16 cellular contexts compared by ENCODE assay signal in genomic region chr9:123318961-123319421, GRCh38. TPM values are rescaled to one million over a fixed set of nuclear protein-coding genes. Genes with fewer than 3 reads are reported as not detected.
DNase-seq lines count a peak whose midpoint lies in the region; ATAC-seq lines count a peak whose summit lies in the region.
"Had no signal": no experiment of that assay in that cellular context is flagged by ENCODE, and none has a peak within 500 bp of the region (broad histone marks: within the 10 kb centered on the region; RNA-seq: fewer than 3 reads in every experiment).

No MANE protein-coding gene starts in this region.

- DNase-seq in G401 (ENCODE audit: low spot score), result peak; percentile 68
- DNase-seq in SK-N-MC (ENCODE audit: low read depth, low spot score), result no peak
- DNase-seq in head of caudate nucleus, result peak in 26 of 42 donors; percentile 13 to 66 (median 36)
- DNase-seq in stimulated activated effector memory CD8-positive, alpha-beta T cell treated with anti-CD3 and anti-CD28 coated beads, Interleukin-12 subunit alpha, Interleukin-12 subunit beta, amount 100 ng/mL, for 72 hours (ENCODE audit: low spot score in 2 of 2), result no peak
- no peak for DNase-seq in HAP-1 (ENCODE audit: low spot score in 2 of 2)
- no peak for DNase-seq in stimulated activated naive CD8-positive, alpha-beta T cell treated with anti-CD3 and anti-CD28 coated beads, Interleukin-15, amount 100 ng/mL, for 72 hours
- no peak for DNase-seq in activated T-cell treated with anti-CD3 and anti-CD28 coated beads, Interleukin-2, amount 50 U/mL, for 72 hours
- DNase-seq: activated gamma-delta T cell; Calu3; MM.1S; PC-3; stimulated activated CD4-positive, alpha-beta T cell treated with anti-CD3 and anti-CD28 coated beads, Interleukin-4, amount 100 ng/mL, for 1 hour; stimulated activated naive CD8-positive, alpha-beta T cell treated with anti-CD3 and anti-CD28 coated beads, Interleukin-15, Interleukin-2, amounts not matched to agents 100 U/mL and 50 U/mL, for 24 hours had no signal

- H3K9me3 Mint-ChIP-seq in stimulated activated effector memory CD8-positive, alpha-beta T cell treated with anti-CD3 and anti-CD28 coated beads, Interleukin-12 subunit alpha, Interleukin-12 subunit beta, amount 100 ng/mL, for 72 hours, result no peaks in the 10 kb centered on the region
- no peaks in the 10 kb centered on the region for H3K9me3 Mint-ChIP-seq in stimulated activated naive CD8-positive, alpha-beta T cell treated with anti-CD3 and anti-CD28 coated beads, Interleukin-15, amount 100 ng/mL, for 72 hours
- no peaks in the 10 kb centered on the region for H3K9me3 Mint-ChIP-seq in activated T-cell treated with anti-CD3 and anti-CD28 coated beads, Interleukin-2, amount 50 U/mL, for 72 hours
- H3K9me3 Mint-ChIP-seq: T-helper 1 cell treated with Interleukin-12 subunit alpha and Interleukin-12 subunit beta and Interleukin-4 antibody, amounts not matched to agents 30 μg/mL and 1 μg/mL, for 36 hours had no signal

- intact Hi-C loops in head of caudate nucleus (cut with DNase I), result no loop called here

- H3K9ac ChIP-seq in SK-N-MC (ENCODE audit: insufficient read length), result peak overlapping the region; percentile 32

- peaks cover 6% of the 10 kb centered on the region for H3K27me3 Mint-ChIP-seq in stimulated activated naive CD8-positive, alpha-beta T cell treated with anti-CD3 and anti-CD28 coated beads, Interleukin-15, amount 100 ng/mL, for 72 hours
- H3K27me3 Mint-ChIP-seq in activated T-cell treated with anti-CD3 and anti-CD28 coated beads, Interleukin-2, amount 50 U/mL, for 72 hours (ENCODE audit: low read depth), result no peaks in the 10 kb centered on the region

- H3K9me3 ChIP-seq in SK-N-MC (ENCODE audit: low read depth, low read length) (no peaks in the 10 kb centered on the region), HAP-1 (no peaks in the 10 kb centered on the region)

- H3K4me3 Mint-ChIP-seq in stimulated activated effector memory CD8-positive, alpha-beta T cell treated with anti-CD3 and anti-CD28 coated beads, Interleukin-12 subunit alpha, Interleukin-12 subunit beta, amount 100 ng/mL, for 72 hours, result no peak overlapping the region
- H3K4me3 Mint-ChIP-seq in stimulated activated naive CD8-positive, alpha-beta T cell treated with anti-CD3 and anti-CD28 coated beads, Interleukin-15, amount 100 ng/mL, for 72 hours, result no peak overlapping the region
- no peak overlapping the region for H3K4me3 Mint-ChIP-seq in activated T-cell treated with anti-CD3 and anti-CD28 coated beads, Interleukin-2, amount 50 U/mL, for 72 hours
- H3K4me3 Mint-ChIP-seq: T-helper 1 cell treated with Interleukin-12 subunit alpha and Interleukin-12 subunit beta and Interleukin-4 antibody, amounts not matched to agents 30 μg/mL and 1 μg/mL, for 36 hours had no signal

- no peaks in the 10 kb centered on the region for H3K27me3 ChIP-seq in HAP-1 (ENCODE audit: low read depth)
- H3K27me3 ChIP-seq: cardiac muscle cell had no signal

- H3K36me3 ChIP-seq in SK-N-MC (ENCODE audit: insufficient read depth, low read length) (no peaks in the 10 kb centered on the region), HAP-1 (replicated peaks) (no peaks in the 10 kb centered on the region)
- H3K36me3 ChIP-seq: cardiac muscle cell had no signal

- ATAC-seq in stimulated activated effector memory CD8-positive, alpha-beta T cell treated with anti-CD3 and anti-CD28 coated beads, Interleukin-12 subunit alpha, Interleukin-12 subunit beta, amount 100 ng/mL, for 72 hours, result no peak
- no peak for ATAC-seq in stimulated activated naive CD8-positive, alpha-beta T cell treated with anti-CD3 and anti-CD28 coated beads, Interleukin-15, amount 100 ng/mL, for 72 hours
- ATAC-seq in activated T-cell treated with anti-CD3 and anti-CD28 coated beads, Interleukin-2, amount 50 U/mL, for 72 hours (replicated peaks in 1 of 2), result no peak
- ATAC-seq: PC-3; stimulated activated naive CD8-positive, alpha-beta T cell treated with anti-CD3 and anti-CD28 coated beads, Interleukin-15, Interleukin-2, amounts not matched to agents 100 U/mL and 50 U/mL, for 24 hours had no signal

- peak overlapping the region; percentile 65 for H3K27ac Mint-ChIP-seq in stimulated activated effector memory CD8-positive, alpha-beta T cell treated with anti-CD3 and anti-CD28 coated beads, Interleukin-12 subunit alpha, Interleukin-12 subunit beta, amount 100 ng/mL, for 72 hours
- no peak overlapping the region for H3K27ac Mint-ChIP-seq in stimulated activated naive CD8-positive, alpha-beta T cell treated with anti-CD3 and anti-CD28 coated beads, Interleukin-15, amount 100 ng/mL, for 72 hours
- H3K27ac Mint-ChIP-seq in activated T-cell treated with anti-CD3 and anti-CD28 coated beads, Interleukin-2, amount 50 U/mL, for 72 hours, result no peak overlapping the region
- H3K27ac Mint-ChIP-seq: T-helper 1 cell treated with Interleukin-12 subunit alpha and Interleukin-12 subunit beta and Interleukin-4 antibody, amounts not matched to agents 30 μg/mL and 1 μg/mL, for 36 hours had no signal

- H3K36me3 Mint-ChIP-seq in stimulated activated effector memory CD8-positive, alpha-beta T cell treated with anti-CD3 and anti-CD28 coated beads, Interleukin-12 subunit alpha, Interleukin-12 subunit beta, amount 100 ng/mL, for 72 hours, result peaks cover 5% of the 10 kb centered on the region
- peaks cover 0 to 2% of the 10 kb centered on the region in 2 donors for H3K36me3 Mint-ChIP-seq in activated T-cell treated with anti-CD3 and anti-CD28 coated beads, Interleukin-2, amount 50 U/mL, for 72 hours (ENCODE audit: insufficient read depth in 2 of 2)

- H3K27ac ChIP-seq in SK-N-MC, result peak overlapping the region; percentile 89
- H3K27ac ChIP-seq: cardiac muscle cell had no signal

- H3K4me1 Mint-ChIP-seq in stimulated activated effector memory CD8-positive, alpha-beta T cell treated with anti-CD3 and anti-CD28 coated beads, Interleukin-12 subunit alpha, Interleukin-12 subunit beta, amount 100 ng/mL, for 72 hours, result peaks cover 57% of the 10 kb centered on the region
- peaks cover 52% of the 10 kb centered on the region for H3K4me1 Mint-ChIP-seq in stimulated activated naive CD8-positive, alpha-beta T cell treated with anti-CD3 and anti-CD28 coated beads, Interleukin-15, amount 100 ng/mL, for 72 hours
- H3K4me1 Mint-ChIP-seq in activated T-cell treated with anti-CD3 and anti-CD28 coated beads, Interleukin-2, amount 50 U/mL, for 72 hours (ENCODE audit: low read depth), result peaks cover 49% of the 10 kb centered on the region

- H3K4me3 ChIP-seq in SK-N-MC (no peak overlapping the region), HAP-1 (no peak overlapping the region)
- H3K4me3 ChIP-seq: cardiac muscle cell had no signal

- no peaks in the 10 kb centered on the region for H3K4me1 ChIP-seq in HAP-1

- in situ Hi-C loops in G401 (cut with HindIII; ENCODE audit: low sequenced_read_pairs) (no loop called here), HAP-1 (cut with MboI; ENCODE audit: low sequenced_read_pairs) (no loop called here)

RNA-seq across cellular contexts. Expression of gene CRB2, which starts 37.0 kb away (rescaled TPM):
- 18.2 and 18.7 TPM in 2 replicates for total RNA-seq in G401 (2014; rRNA removed; shearing (Covaris generic))
- total RNA-seq in activated T-cell treated with anti-CD3 and anti-CD28 coated beads, Interleukin-2, amount 50 U/mL, for 72 hours, result not detected
- total RNA-seq: Calu3, endothelial cell of umbilical vein, PC-3 had no signal

RNA-seq across cellular contexts. Expression of gene STRBP, which starts 50.6 kb away (rescaled TPM):
- total RNA-seq in G401 (2014; rRNA removed; shearing (Covaris generic)), result 46.2 and 59.3 TPM in 2 replicates
- 10 to 100 TPM; 25.5 to 28.7 TPM for total RNA-seq in activated T-cell treated with anti-CD3 and anti-CD28 coated beads, Interleukin-2, amount 50 U/mL, for 72 hours

Comparison
In these comparisons a context has a peak if more than half of its experiments do, and no peak if none do; other contexts are left out.
1. DNase-seq: peak in G401 (single experiment) and head of caudate nucleus (26 of 42); none in SK-N-MC (single experiment), stimulated activated effector memory CD8-positive, alpha-beta T cell treated with anti-CD3 and anti-CD28 coated beads, Interleukin-12 subunit alpha, Interleukin-12 subunit beta, amount 100 ng/mL, for 72 hours (0 of 2), HAP-1 (0 of 2), stimulated activated naive CD8-positive, alpha-beta T cell treated with anti-CD3 and anti-CD28 coated beads, Interleukin-15, amount 100 ng/mL, for 72 hours (0 of 2) and activated T-cell treated with anti-CD3 and anti-CD28 coated beads, Interleukin-2, amount 50 U/mL, for 72 hours (0 of 2).
2. RNA of gene CRB2, which starts 37.0 kb away (total RNA-seq): 18.2 to 18.7 TPM in G401; not detected in activated T-cell treated with anti-CD3 and anti-CD28 coated beads, Interleukin-2, amount 50 U/mL, for 72 hours; every median in the first group is over 10 times any median in the second.